ENCODE assay signal across 26 cellular contexts in the genomic region with DNA sequence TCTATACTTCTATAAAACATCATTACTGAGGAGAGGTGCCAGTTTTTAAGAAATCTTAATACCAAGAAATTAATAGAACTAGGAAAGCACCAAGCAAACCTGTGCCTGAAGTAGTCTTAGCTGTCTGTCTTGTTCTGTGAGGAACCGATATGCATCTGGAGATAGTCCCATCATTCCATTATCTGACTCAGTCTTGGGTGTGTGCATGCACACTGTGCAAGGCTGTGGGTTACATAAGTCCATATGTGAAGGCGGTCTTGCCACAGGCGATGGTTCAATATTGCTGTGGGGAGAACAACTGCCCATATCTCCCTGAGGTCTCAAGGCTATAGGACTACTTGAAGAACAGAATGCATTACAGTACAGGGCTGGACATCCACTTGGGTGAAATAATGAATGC. TPM values are rescaled to one million over a fixed set of nuclear protein-coding genes. Genes with fewer than 3 reads are reported as not detected.
DNase-seq lines count a peak whose midpoint lies in the region.
"Had no signal": no experiment of that assay in that cellular context is flagged by ENCODE, and none has a peak within 500 bp of the region (broad histone marks: within the 10 kb centered on the region; RNA-seq: fewer than 3 reads in every experiment).

No MANE protein-coding gene starts in this region.

- DNase-seq in AG08395 (ENCODE audit: low spot score) (peak; percentile 17), GM04504 (ENCODE audit: low read depth) (peak; percentile 10), amniotic epithelial cell (ENCODE audit: low read depth) (peak; percentile 16), fibroblast of peridontal ligament (ENCODE audit: extremely low read depth) (peak; percentile 32), H4 (ENCODE audit: low spot score) (no peak), T-helper 2 cell (no peak), T-helper 9 cell (no peak)
- DNase-seq in activated CD4-positive, alpha-beta T cell treated with anti-CD3 and anti-CD28 coated beads, Interleukin-2, amount 50 U/mL, for 1 hour: no peak
- DNase-seq: 8988T; anterior cingulate cortex; CD8-positive, alpha-beta T cell; heart right ventricle; kidney glomerular epithelial cell; MV-4-11; naive thymus-derived CD8-positive, alpha-beta T cell; NCI-H1436 treated with DMSO at 0.1 percent for 48 hours; NCI-H345; NCI-H69; occipital lobe; PC-9; SHP77; small intestine; stimulated activated naive B cell treated with anti-CD40 and anti-IgM and Interleukin-4, amounts not matched to agents 10 μg/mL and 1 μg/mL and 100 μg/mL, for 72 hours; upper lobe of right lung had no signal

RNA-seq across cellular contexts. Expression of a gene that starts 33.8 kb away (rescaled TPM):
- total RNA-seq in H4 (2014; rRNA removed; shearing (Covaris generic)): 34.3 and 44.2 TPM in 2 replicates

RNA-seq across cellular contexts. Expression of a gene that starts 48.1 kb away (rescaled TPM):
- 0.10 and 0.27 TPM in 2 replicates for total RNA-seq in H4 (2014; rRNA removed; shearing (Covaris generic))
- total RNA-seq: B cell; CD8-positive, alpha-beta T cell; LHCN-M2; naive thymus-derived CD8-positive, alpha-beta T cell; PC-9 had no signal

RNA-seq across cellular contexts. Expression of a gene that starts 53.4 kb away (rescaled TPM):
- total RNA-seq in H4 (2014; rRNA removed; shearing (Covaris generic)): 108 and 137 TPM in 2 replicates

Comparison
In these comparisons a context has a peak if more than half of its experiments do, and no peak if none do; other contexts are left out.
1. DNase-seq: peak in AG08395 (single experiment), GM04504 (single experiment), amniotic epithelial cell (single experiment) and fibroblast of peridontal ligament (single experiment); none in H4 (single experiment), T-helper 2 cell (0 of 5), T-helper 9 cell (single experiment) and activated CD4-positive, alpha-beta T cell treated with anti-CD3 and anti-CD28 coated beads, Interleukin-2, amount 50 U/mL, for 1 hour (single experiment).